In genomic region chr5:893137-893506, GRCh38 we compare ENCODE assay signal across 8 cellular contexts. TPM values are rescaled to one million over a fixed set of nuclear protein-coding genes. Genes with fewer than 3 reads are reported as not detected.
DNase-seq lines count a peak whose midpoint lies in the region; ATAC-seq and TF ChIP-seq lines count a peak whose summit lies in the region.

No MANE protein-coding gene starts in this region.

- peaks cover 17 to 35% of the 10 kb centered on the region in 2 donors for H3K36me3 Mint-ChIP-seq in CD4-positive, alpha-beta memory T cell
- peaks cover 73% of the 10 kb centered on the region for H3K36me3 Mint-ChIP-seq in GM23338 (ENCODE audit: low read depth)

- H3K27ac ChIP-seq in CD4-positive, alpha-beta memory T cell (ENCODE audit: low read depth, low read length) = no peak overlapping the region
- H3K27ac ChIP-seq in GM23338 (ENCODE audit: low read depth) (no peak overlapping the region), PC-9 (no peak overlapping the region), esophagus squamous epithelium (peak overlapping the region in 3 of 4 donors; percentile 77 to 97 (median 93)), gastrocnemius medialis (peak overlapping the region in 1 of 4 donors; percentile 83)

- CTCF ChIA-PET in CD4-positive, alpha-beta memory T cell (lab: Charles Lee; ENCODE audit: partially characterized antibody) = interaction anchor here (1.0 kb wide), 1 partner anchor 8 kb away, joined by 6 read pairs; no protein-coding TSS in a partner anchor
- CTCF ChIA-PET in PC-9 (lab: Charles Lee) = interaction anchor here (0.6 to 1.4 kb wide), 4 partner anchors 224 to 576 kb away, joined by 3 to 4 read pairs (median 4); no protein-coding TSS in a partner anchor

- TF ChIP-seq CTCF in GM23338 (conservative IDR thresholded peaks at IDR 0.05; ENCODE audit: low read depth in 2 of 2) (no peak), PC-9 (conservative IDR thresholded peaks at IDR 0.05) (no peak), esophagus squamous epithelium (IDR thresholded peaks at IDR 0.05) (no peak), gastrocnemius medialis (IDR thresholded peaks at IDR 0.05 in 4 of 5, conservative IDR thresholded peaks at IDR 0.05 in 1 of 5) (no peak), GM13976 (IDR thresholded peaks at IDR 0.05; ENCODE audit: borderline replicate concordance, control extremely low read depth, extremely low read depth, insufficient read depth, missing control alignments) (no peak)

- H3K9me3 ChIP-seq in CD4-positive, alpha-beta memory T cell (ENCODE audit: control insufficient read depth in 1 of 2, low read length in 2 of 2) = no peaks in the 10 kb centered on the region
- no peaks in the 10 kb centered on the region for H3K9me3 ChIP-seq in PC-9 (ENCODE audit: insufficient read depth, low read depth)
- H3K9me3 ChIP-seq in esophagus squamous epithelium = no peaks in the 10 kb centered on the region
- H3K9me3 ChIP-seq in gastrocnemius medialis = no peaks in the 10 kb centered on the region

- H3K4me3 ChIP-seq in CD4-positive, alpha-beta memory T cell (ENCODE audit: low read length in 2 of 2) = peak overlapping the region in 1 of 2 donors; percentile 83
- H3K4me3 ChIP-seq in GM23338 (peak overlapping the region; percentile 92), PC-9 (peak overlapping the region; percentile 64), esophagus squamous epithelium (peak overlapping the region; percentile 64 to 92 (median 83)), gastrocnemius medialis (peak overlapping the region; percentile 73 to 88 (median 78))

- H3K4me1 ChIP-seq in CD4-positive, alpha-beta memory T cell (ENCODE audit: insufficient read depth, low read length) = peaks cover 28% of the 10 kb centered on the region
- H3K4me1 ChIP-seq in GM23338 (ENCODE audit: insufficient read depth) (peaks cover 14% of the 10 kb centered on the region; the same call in 1 of the 2 replicates), PC-9 (replicated peaks; ENCODE audit: insufficient read depth) (peaks cover 18% of the 10 kb centered on the region), esophagus squamous epithelium (peaks cover 17 to 33% (median 20%) of the 10 kb centered on the region in 3 donors), gastrocnemius medialis (peaks cover 15 to 16% of the 10 kb centered on the region in 2 donors)

- H3F3A ChIP-seq in GM23338 (replicated peaks; ENCODE audit: low read depth) (0 out of 2 replicates have a peak, but pooled peaks cover 6% of the 10 kb centered on the region), PC-9 (ENCODE audit: insufficient read depth, low read depth) (no peaks in the 10 kb centered on the region; the same call in 1 of the 2 replicates)

- H4K20me1 ChIP-seq in GM23338 (replicated peaks; ENCODE audit: insufficient read depth) (peaks cover 32% of the 10 kb centered on the region), PC-9 (ENCODE audit: insufficient read depth) (no peaks in the 10 kb centered on the region; the same call in none of the 2 replicates)

- H3K9me2 ChIP-seq in GM23338 (ENCODE audit: insufficient read depth) (no peaks in the 10 kb centered on the region), PC-9 (ENCODE audit: insufficient read depth) (no peaks in the 10 kb centered on the region)

- WGBS in esophagus squamous epithelium, 2 donors = 6% methylated on average over 7 of the region's 31 CpGs; no CpG with 5 or more reads in 1 of the 2 donors

- intact Hi-C loops in CD4-positive, alpha-beta memory T cell (cut with micrococcal nuclease) = loop anchor here (2.0 to 5.0 kb wide), 3 partner anchors 20 to 281 kb away; partner anchors contain the start of genes CEP72 and ZDHHC11B
- intact Hi-C loops in PC-9 (cut with micrococcal nuclease; ENCODE audit: unreplicated experiment) = loop anchor here (5.0 kb wide), 1 partner anchor 281 kb away; the partner anchor contains the start of gene CEP72
- intact Hi-C loops in esophagus squamous epithelium (cut with DNase I) = no loop called here
- intact Hi-C loops in gastrocnemius medialis (cut with DNase I; ENCODE audit: low total_unique reads) = loop anchor here (2.0 to 10.0 kb wide), 3 partner anchors 108 to 452 kb away; partner anchors contain the start of genes CLPTM1L, TPPP and ZDHHC11B

- ATAC-seq in GM23338 = peak; percentile 47
- no peak for ATAC-seq in gastrocnemius medialis
- no peak for ATAC-seq in HG03457 (IDR thresholded peaks at IDR 0.05; ENCODE audit: unreplicated experiment)

- no TSS peak for BruUV-seq in PC-9 (replicated peaks; lab: Mats Ljungman, UMichigan)

- H3K27me3 Mint-ChIP-seq in CD4-positive, alpha-beta memory T cell = no peaks in the 10 kb centered on the region
- peaks cover 8% of the 10 kb centered on the region for H3K27me3 Mint-ChIP-seq in GM23338 (ENCODE audit: insufficient read depth, low read depth, poor library complexity)

- in situ Hi-C loops in gastrocnemius medialis (cut with MboI; ENCODE audit: low sequenced_read_pairs in 4 of 4) (no loop called here), GM13976 (cut with MboI; ENCODE audit: low sequenced_read_pairs, unreplicated experiment) (no loop called here)

- DNase-seq in CD4-positive, alpha-beta memory T cell = peak in 1 of 5 donors; percentile 40
- DNase-seq in GM23338 (ENCODE audit: low spot score) (peak; percentile 35), PC-9 (no peak), esophagus squamous epithelium (lab: John Stamatoyannopoulos, UW) (no peak), gastrocnemius medialis (no peak), CD1c-positive myeloid dendritic cell (ENCODE audit: extremely low spot score) (no peak), GM13976 (ENCODE audit: low spot score) (no peak)

- TF ChIP-seq POLR2A in esophagus squamous epithelium (IDR thresholded peaks at IDR 0.05) = no peak
- no peak for TF ChIP-seq POLR2A in gastrocnemius medialis (IDR thresholded peaks at IDR 0.05)

- H3K4me3 Mint-ChIP-seq in CD4-positive, alpha-beta memory T cell = peak overlapping the region; percentile 39 to 76 (median 64)
- peak overlapping the region; percentile 90 for H3K4me3 Mint-ChIP-seq in GM23338

- H3K9me3 Mint-ChIP-seq in CD4-positive, alpha-beta memory T cell = no peaks in the 10 kb centered on the region
- no peaks in the 10 kb centered on the region for H3K9me3 Mint-ChIP-seq in GM23338

- H3K79me2 ChIP-seq in GM23338 (replicated peaks; ENCODE audit: insufficient read depth) (peaks cover 77% of the 10 kb centered on the region), PC-9 (ENCODE audit: low read depth) (peaks cover 65% of the 10 kb centered on the region)

- H3K27me3 ChIP-seq in CD4-positive, alpha-beta memory T cell (ENCODE audit: insufficient read depth, low read length) = no peaks in the 10 kb centered on the region
- H3K27me3 ChIP-seq in GM23338 (ENCODE audit: insufficient read depth) (no peaks in the 10 kb centered on the region), PC-9 (ENCODE audit: insufficient read depth, low read depth) (no peaks in the 10 kb centered on the region), esophagus squamous epithelium (no peaks in the 10 kb centered on the region), gastrocnemius medialis (no peaks in the 10 kb centered on the region)

- H2AFZ ChIP-seq in GM23338 (peak overlapping the region; percentile 76; the same call in 1 of the 2 replicates), PC-9 (peak overlapping the region; percentile 79)

- peaks cover 31% of the 10 kb centered on the region for H3K36me3 ChIP-seq in CD4-positive, alpha-beta memory T cell (ENCODE audit: insufficient read depth, low read length)
- H3K36me3 ChIP-seq in GM23338 (ENCODE audit: insufficient read depth) = peaks cover 51% of the 10 kb centered on the region
- H3K36me3 ChIP-seq in PC-9 (ENCODE audit: low read depth) = peaks cover 25% of the 10 kb centered on the region
- peaks cover 0 to 34% (median 5%) of the 10 kb centered on the region in 3 donors for H3K36me3 ChIP-seq in esophagus squamous epithelium
- H3K36me3 ChIP-seq in gastrocnemius medialis = peaks cover 0 to 32% of the 10 kb centered on the region in 2 donors

- H3K4me2 ChIP-seq in GM23338 (peak overlapping the region; percentile 95), PC-9 (peak overlapping the region; percentile 98)

- H3K27ac Mint-ChIP-seq in CD4-positive, alpha-beta memory T cell = peak overlapping the region in 5 of 7 donors; percentile 25 to 68 (median 46)
- H3K27ac Mint-ChIP-seq in GM23338 = peak overlapping the region; percentile 81; the same call in 1 of the 2 replicates

- H3K4me1 Mint-ChIP-seq in CD4-positive, alpha-beta memory T cell = peaks cover 6 to 38% (median 21%) of the 10 kb centered on the region in 4 donors
- H3K4me1 Mint-ChIP-seq in GM23338 = peaks cover 17% of the 10 kb centered on the region

- POLR2A ChIA-PET in CD4-positive, alpha-beta memory T cell (lab: Charles Lee; ENCODE audit: partially characterized antibody) = interaction anchor here (1.1 to 2.1 kb wide), 5 partner anchors 10 to 622 kb away, joined by 3 to 5 read pairs (median 4); partner anchors contain the start of gene PDCD6
- POLR2A ChIA-PET in PC-9 (lab: Charles Lee; ENCODE audit: unreplicated experiment) = interaction anchor here (0.5 to 0.8 kb wide), 2 partner anchors 622 to 908 kb away, joined by 4 read pairs; no protein-coding TSS in a partner anchor

TF ChIP-seq in GM23338, 12 proteins besides CTCF, POLR2A, EP300 and RAD21 (continues in another document):
- TF ChIP-seq JUNB (IDR thresholded peaks at IDR 0.05; ENCODE audit: unreplicated experiment) (no peak), NANOG (IDR thresholded peaks at IDR 0.05; ENCODE audit: borderline replicate concordance) (no peak), EZH2phosphoT487 (IDR thresholded peaks at IDR 0.05; ENCODE audit: unreplicated experiment) (no peak)

RNA-seq across cellular contexts. Expression of gene TRIP13, which starts 0.4 kb away (rescaled TPM):
- total RNA-seq in CD4-positive, alpha-beta memory T cell = 1 to 10 TPM in 1 of 2 experiments, under 1 TPM in 1; 0.69 to 1.0 TPM
- under 1 TPM in 1 of 2 donors, not detected in 1; 0.39 TPM for polyA plus RNA-seq in CD4-positive, alpha-beta memory T cell
- 44.4 and 44.8 TPM in 2 replicates for total RNA-seq in GM23338 (2014; rRNA removed; shearing (Covaris generic))
- polyA plus RNA-seq in GM23338 (2016; fragmentation: Nextera tagmentation; extraction: Ambion mirVana) = 42.2 and 42.5 TPM in 2 replicates
- total RNA-seq in PC-9 (2021) (56.1 and 74.0 TPM in 2 replicates), esophagus squamous epithelium (10 to 100 TPM in 2 of 4 donors, 1 to 10 TPM in 2; 3.2 to 17.7 (median 9.5) TPM), gastrocnemius medialis (1 to 10 TPM in 1 of 4 donors, under 1 TPM in 3; 0.41 to 1.6 (median 0.50) TPM)

RNA-seq across cellular contexts. Expression of gene BRD9, which starts 0.5 kb away (rescaled TPM):
- total RNA-seq in CD4-positive, alpha-beta memory T cell = 10 to 100 TPM; 81.5 to 86.8 TPM
- polyA plus RNA-seq in CD4-positive, alpha-beta memory T cell = 10 to 100 TPM in 1 of 2 donors, 1 to 10 TPM in 1; 8.0 to 21.2 TPM
- total RNA-seq in GM23338 (2014; rRNA removed; shearing (Covaris generic)) = 41.6 and 54.7 TPM in 2 replicates
- 29.8 and 32.9 TPM in 2 replicates for polyA plus RNA-seq in GM23338 (2016; fragmentation: Nextera tagmentation; extraction: Ambion mirVana)
- total RNA-seq in PC-9 (2021) (102 and 112 TPM in 2 replicates), esophagus squamous epithelium (10 to 100 TPM; 16.1 to 35.7 (median 22.3) TPM), gastrocnemius medialis (10 to 100 TPM; 20.3 to 28.8 (median 22.2) TPM)

RNA-seq across cellular contexts. Expression of gene ZDHHC11, which starts 42.3 kb away (rescaled TPM):
- 10 to 100 TPM; 15.1 to 15.3 TPM for total RNA-seq in CD4-positive, alpha-beta memory T cell
- polyA plus RNA-seq in CD4-positive, alpha-beta memory T cell = under 1 TPM in 1 of 2 donors, not detected in 1; 0.28 TPM
- total RNA-seq in GM23338 (2014; rRNA removed; shearing (Covaris generic)) = 21.8 and 29.1 TPM in 2 replicates
- 5.1 and 8.0 TPM in 2 replicates for polyA plus RNA-seq in GM23338 (2016; fragmentation: Nextera tagmentation; extraction: Ambion mirVana)
- total RNA-seq in PC-9 (2021) = 13.1 and 19.1 TPM in 2 replicates
- 1 to 10 TPM; 1.1 to 7.0 (median 3.3) TPM for total RNA-seq in esophagus squamous epithelium
- 1 to 10 TPM in 2 of 4 donors, under 1 TPM in 1, not detected in 1; 0.85 to 3.8 (median 2.3) TPM for total RNA-seq in gastrocnemius medialis

Comparison
In these comparisons a context has a peak if more than half of its experiments do, and no peak if none do; other contexts are left out.
1. H3K27ac ChIP-seq: peak in esophagus squamous epithelium (3 of 4); none in CD4-positive, alpha-beta memory T cell (single experiment), GM23338 (single experiment) and PC-9 (single experiment).